Comparison of ENCODE assay signal across 10 cellular contexts in genomic region chr1:28601696-28602095, GRCh38. TPM values are rescaled to one million over a fixed set of nuclear protein-coding genes. Genes with fewer than 3 reads are reported as not detected.
A peak's percentile ranks its signal among the peaks of the same experiment; 100 is the strongest.
DNase-seq lines count a peak whose midpoint lies in the region; ATAC-seq, FAIRE-seq and TF ChIP-seq lines count a peak whose summit lies in the region.
"Had no signal": no experiment of that assay in that cellular context is flagged by ENCODE, and none has a peak within 500 bp of the region (broad histone marks: within the 10 kb centered on the region; RNA-seq: fewer than 3 reads in every experiment).

No MANE protein-coding gene starts in this region.

- H3K9me2 ChIP-seq in SK-N-SH: no peaks in the 10 kb centered on the region

- H3K27me3 ChIP-seq in right atrium auricular region (no peaks in the 10 kb centered on the region), SK-N-SH (ENCODE audit: insufficient read depth) (no peaks in the 10 kb centered on the region)

- H3K4me1 ChIP-seq in right atrium auricular region (peaks cover 0 to 10% of the 10 kb centered on the region in 2 donors), SK-N-SH (ENCODE audit: control insufficient read depth in 1 of 2, insufficient read depth in 2 of 2, low read depth in 1 of 2, low read length in 1 of 2) (peaks cover 0 to 13% of the 10 kb centered on the region in 2 experiments; a peak in 3 of 4 replicates)

- H3K4me3 ChIP-seq in right atrium auricular region (no peak overlapping the region), SK-N-SH (ENCODE audit: low read depth in 2 of 2, low read length in 1 of 2) (peak overlapping the region in 1 of 2 experiments; percentile 25; a peak in 1 of 4 replicates), fibroblast of pulmonary artery (replicated peaks; ENCODE audit: low read depth, low read length) (no peak overlapping the region)
- H3K4me3 ChIP-seq: lung had no signal

- H3K9me3 ChIP-seq in right atrium auricular region: no peaks in the 10 kb centered on the region
- no peaks in the 10 kb centered on the region for H3K9me3 ChIP-seq in SK-N-SH

- TF ChIP-seq CTCF in right atrium auricular region (IDR thresholded peaks at IDR 0.05): no peak
- no peak for TF ChIP-seq CTCF in SK-N-SH (IDR thresholded peaks at IDR 0.05)
- TF ChIP-seq CTCF in fibroblast of pulmonary artery (IDR thresholded peaks at IDR 0.05; ENCODE audit: low read length, missing control alignments): no peak

- H3K9ac ChIP-seq in SK-N-SH: no peak overlapping the region

- intact Hi-C loops in Right ventricle myocardium inferior (cut with DNase I): loop anchor here (2.0 to 10.0 kb wide), 2 partner anchors 83 to 237 kb away; partner anchors contain the start of gene PHACTR4

- H3K36me3 ChIP-seq in right atrium auricular region (peaks cover 42% of the 10 kb centered on the region), SK-N-SH (replicated peaks in 1 of 2; ENCODE audit: control insufficient read depth in 1 of 2, insufficient read depth in 2 of 2, low read length in 1 of 2) (peaks cover 3 to 19% of the 10 kb centered on the region in 2 experiments)

- peak in 1 of 2 experiments; percentile 60; a peak in 1 of 4 replicates for TF ChIP-seq EP300 in SK-N-SH (IDR thresholded peaks at IDR 0.05; ENCODE audit: borderline replicate concordance in 1 of 2, low read depth in 1 of 2, low read length in 1 of 2)

- no peak overlapping the region for H3K27ac ChIP-seq in right atrium auricular region
- peak overlapping the region in 1 of 2 experiments; percentile 69; a peak in 2 of 4 replicates for H3K27ac ChIP-seq in SK-N-SH (ENCODE audit: low read depth in 2 of 2, low read length in 1 of 2)

- H3F3A ChIP-seq in SK-N-SH (replicated peaks; ENCODE audit: insufficient read depth): peaks cover 32% of the 10 kb centered on the region

- POLR2A ChIA-PET in SK-N-SH (lab: Yijun Ruan, JAX): interaction anchor here (0.7 to 1.8 kb wide), 2 partner anchors 20 to 94 kb away, joined by 3 to 14 read pairs; no protein-coding TSS in a partner anchor

- no peak for TF ChIP-seq RAD21 in SK-N-SH (IDR thresholded peaks at IDR 0.05; ENCODE audit: low read length)

- no peak for FAIRE-seq in urothelium cell line (lab: Jason Lieb, UNC)

- no peak overlapping the region for H2AFZ ChIP-seq in SK-N-SH (ENCODE audit: low read depth)

- no peaks in the 10 kb centered on the region for H3K79me2 ChIP-seq in SK-N-SH (ENCODE audit: insufficient read depth)

- peaks cover 4% of the 10 kb centered on the region; the same call in 1 of the 2 replicates for H4K20me1 ChIP-seq in SK-N-SH (ENCODE audit: insufficient read depth)

- H3K4me2 ChIP-seq in SK-N-SH: peak overlapping the region; percentile 71

- CTCF ChIA-PET in SK-N-SH (lab: Yijun Ruan, JAX): interaction anchor here (1.4 to 6.4 kb wide), 11 partner anchors 10 to 353 kb away, joined by 3 to 48 read pairs (median 11); no protein-coding TSS in a partner anchor

- ATAC-seq in Right ventricle myocardium inferior (peak; percentile 36), GM21786 (IDR thresholded peaks at IDR 0.05; ENCODE audit: unreplicated experiment) (no peak)

- WGBS in SK-N-SH (ENCODE audit: low lambda C conversion rate): 14% methylated on average over 3 of the region's 3 CpGs

- DNase-seq in Right ventricle myocardium inferior (ENCODE audit: missing footprints): no peak
- no peak for DNase-seq in right atrium auricular region (ENCODE audit: low spot score)
- no peak for DNase-seq in SK-N-SH
- peak; percentile 83 for DNase-seq in fibroblast of pulmonary artery (ENCODE audit: low read depth)
- peak; percentile 82 for DNase-seq in urothelium cell line (ENCODE audit: low spot score)
- no peak for DNase-seq in HuH-7.5 (ENCODE audit: low spot score)
- DNase-seq in effector CD4-positive, alpha-beta T cell: no peak
- DNase-seq: NCI-H345 had no signal

TF ChIP-seq in SK-N-SH, 30 proteins besides CTCF, POLR2A, EP300 and RAD21 (continues in another document):
- TF ChIP-seq TCF12 (IDR thresholded peaks at IDR 0.05): peak; percentile 91
- TF ChIP-seq REST (IDR thresholded peaks at IDR 0.05; ENCODE audit: low read depth, low read length): peak; percentile 40; the same call in 1 of the 2 replicates
- TF ChIP-seq ELF1 (IDR thresholded peaks at IDR 0.05): no peak
- TF ChIP-seq POLR2AphosphoS5 (IDR thresholded peaks at IDR 0.05; ENCODE audit: low read depth, low read length): peak; percentile 53; the same call in 1 of the 2 replicates
- peak; percentile 94 for TF ChIP-seq JUND (IDR thresholded peaks at IDR 0.05)
- no peak for TF ChIP-seq GABPA (IDR thresholded peaks at IDR 0.05; ENCODE audit: low read depth)
- TF ChIP-seq YY1 (IDR thresholded peaks at IDR 0.05; ENCODE audit: low read depth): no peak
- TF ChIP-seq MEF2A (IDR thresholded peaks at IDR 0.05; ENCODE audit: borderline replicate concordance, low read depth): peak; percentile 27; the same call in 1 of the 2 replicates
- TF ChIP-seq IRF3 (IDR thresholded peaks at IDR 0.05; ENCODE audit: low read depth, low read length): no peak
- TF ChIP-seq TEAD4 (IDR thresholded peaks at IDR 0.05; ENCODE audit: borderline replicate concordance, insufficient read depth): peak; percentile 68; the same call in 1 of the 2 replicates
- TF ChIP-seq SIN3A (IDR thresholded peaks at IDR 0.05; ENCODE audit: borderline replicate concordance, low read depth, low read length): peak; percentile 81; the same call in 1 of the 2 replicates
- no peak for TF ChIP-seq GATA2 (CRISPR knock-in tag; IDR thresholded peaks at IDR 0.05)
- no peak for TF ChIP-seq FOXM1 (IDR thresholded peaks at IDR 0.05; ENCODE audit: low read depth)
- peak; percentile 79 for TF ChIP-seq NFIC (IDR thresholded peaks at IDR 0.05; ENCODE audit: borderline replicate concordance)
- TF ChIP-seq MAX (IDR thresholded peaks at IDR 0.05; ENCODE audit: low read depth): peak; percentile 40; the same call in 1 of the 2 replicates

RNA-seq across cellular contexts. Expression of gene RAB42, which starts 9.6 kb away (rescaled TPM):
- total RNA-seq in Right ventricle myocardium inferior (1.6 TPM), right atrium auricular region (1 to 10 TPM; 1.5 to 2.0 TPM)
- polyA plus RNA-seq in SK-N-SH (2012; rRNA removed): 4.6 and 5.5 TPM in 2 replicates
- 3.2 and 4.9 TPM in 2 replicates for polyA plus RNA-seq in SK-N-SH (2012; cell fraction: cytosol; rRNA removed)
- polyA plus RNA-seq in SK-N-SH (2012; cell fraction: nucleus; rRNA removed): 1.4 and 1.5 TPM in 2 replicates

RNA-seq across cellular contexts. Expression of gene TAF12, which starts 41.2 kb away (rescaled TPM):
- total RNA-seq in Right ventricle myocardium inferior (27.7 TPM), right atrium auricular region (10 to 100 TPM; 22.1 to 28.9 TPM)
- 34.9 and 44.2 TPM in 2 replicates for polyA plus RNA-seq in SK-N-SH (2012; rRNA removed)
- 47.9 and 60.4 TPM in 2 replicates for polyA plus RNA-seq in SK-N-SH (2012; cell fraction: cytosol; rRNA removed)
- polyA plus RNA-seq in SK-N-SH (2012; cell fraction: nucleus; rRNA removed): 8.3 and 15.5 TPM in 2 replicates

RNA-seq across cellular contexts. Expression of gene RNU11, which starts 46.7 kb away (rescaled TPM):
- total RNA-seq in Right ventricle myocardium inferior (not detected), right atrium auricular region (not detected)
- polyA plus RNA-seq in SK-N-SH (2012; rRNA removed): not detected in 2 replicates
- not detected in 2 replicates for polyA plus RNA-seq in SK-N-SH (2012; cell fraction: cytosol; rRNA removed)
- polyA plus RNA-seq in SK-N-SH (2012; cell fraction: nucleus; rRNA removed): not detected in 2 replicates
- total RNA-seq: lung had no signal
- polyA plus RNA-seq: lung had no signal

RNA-seq across cellular contexts. Expression of gene TRNAU1AP, which starts 48.8 kb away (rescaled TPM):
- total RNA-seq in Right ventricle myocardium inferior (15.9 TPM), right atrium auricular region (10 to 100 TPM in 1 of 2 donors, 1 to 10 TPM in 1; 7.4 to 12.6 TPM)
- polyA plus RNA-seq in SK-N-SH (2012; rRNA removed): 25.8 and 31.2 TPM in 2 replicates
- polyA plus RNA-seq in SK-N-SH (2012; cell fraction: cytosol; rRNA removed): 26.7 and 28.3 TPM in 2 replicates
- polyA plus RNA-seq in SK-N-SH (2012; cell fraction: nucleus; rRNA removed): 32.6 and 44.8 TPM in 2 replicates

Comparison
In these comparisons a context has a peak if more than half of its experiments do, and no peak if none do; other contexts are left out.
1. DNase-seq: peak in fibroblast of pulmonary artery (single experiment) and urothelium cell line (single experiment); none in Right ventricle myocardium inferior (single experiment), right atrium auricular region (single experiment), SK-N-SH (single experiment), HuH-7.5 (single experiment) and effector CD4-positive, alpha-beta T cell (single experiment).